In the genomic region with DNA sequence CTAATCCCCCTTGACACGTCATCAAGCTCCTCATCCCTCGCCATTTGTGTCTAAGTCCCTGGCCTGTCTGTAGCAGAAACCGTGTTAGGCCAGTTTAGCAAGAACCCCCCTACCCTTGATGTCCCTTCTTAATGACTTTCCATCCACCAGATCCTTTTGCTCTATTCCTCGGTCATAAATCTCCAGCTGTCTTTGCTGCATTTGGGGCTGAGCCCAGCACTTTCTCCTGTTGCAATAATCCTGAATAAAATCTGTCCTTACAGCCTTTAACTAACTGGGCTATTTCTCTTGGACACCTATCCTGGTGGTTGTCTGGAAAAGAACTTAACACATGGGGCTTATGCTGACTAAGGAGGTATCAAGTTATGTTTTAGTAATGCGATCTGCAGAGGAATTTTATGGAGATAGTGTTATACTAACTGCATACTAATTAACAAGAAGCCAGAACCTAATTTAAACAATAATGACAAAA, we compare ENCODE assay signal across 21 cellular contexts.
DNase-seq lines count a peak whose midpoint lies in the region; TF ChIP-seq lines count a peak whose summit lies in the region.
"Had no signal": no experiment of that assay in that cellular context is flagged by ENCODE, and none has a peak within 500 bp of the region (broad histone marks: within the 10 kb centered on the region; RNA-seq: fewer than 3 reads in every experiment).

No MANE protein-coding gene starts in this region.

- no peak overlapping the region for H2BK15ac ChIP-seq in mesenchymal stem cell (ENCODE audit: low read depth, poor library complexity, severe bottlenecking)

- H3K36me3 ChIP-seq in mesenchymal stem cell (ENCODE audit: control insufficient read depth in 1 of 2, insufficient read depth in 2 of 2, low read depth in 1 of 2, low read length in 2 of 2) = peaks cover 0 to 29% of the 10 kb centered on the region in 2 experiments
- no peaks in the 10 kb centered on the region for H3K36me3 ChIP-seq in tibial artery
- H3K36me3 ChIP-seq: brain microvascular endothelial cell had no signal

- peak overlapping the region in 1 of 2 experiments; percentile 4 for H3K14ac ChIP-seq in mesenchymal stem cell (ENCODE audit: low read length in 2 of 2)

- DNase-seq in NCI-H2171 treated with DMSO at 0.1 percent for 48 hours (lab: John Stamatoyannopoulos, UW) (peak; percentile 34), NCI-H2171 (lab: John Stamatoyannopoulos, UW) (no peak), mesenchymal stem cell (no peak), tibial artery (no peak), DMS79 (lab: John Stamatoyannopoulos, UW) (no peak), SKM-1 (lab: John Stamatoyannopoulos, UW; ENCODE audit: unreplicated experiment) (no peak), pons (ENCODE audit: low spot score) (no peak)
- DNase-seq: 8988T; activated CD4-positive, alpha-beta T cell treated with anti-CD3 and anti-CD28 coated beads for 36 hours; activated naive CD8-positive, alpha-beta T cell treated with anti-CD3 and anti-CD28 coated beads, Interleukin-2, amount 10 ng/mL, durations not matched to agents 7 days and 5 days; brain microvascular endothelial cell; HFFc6; naive thymus-derived CD4-positive, alpha-beta T cell; NCI-H1105; stimulated activated CD4-positive, alpha-beta T cell treated with anti-CD3 and anti-CD28 coated beads, Interleukin-2, amount 100 ng/mL, for 24 hours; stimulated activated naive CD4-positive, alpha-beta T cell; T-cell had no signal

- H2AFZ ChIP-seq in mesenchymal stem cell (ENCODE audit: low read depth, low read length) = no peak overlapping the region

- H3K4ac ChIP-seq in mesenchymal stem cell (ENCODE audit: low read depth in 1 of 2, low read length in 2 of 2) = peak overlapping the region in 1 of 2 experiments; percentile 39

- H2BK5ac ChIP-seq in mesenchymal stem cell (ENCODE audit: low read depth, low read length, poor library complexity, severe bottlenecking) = no peak overlapping the region

- H3K9me3 ChIP-seq in mesenchymal stem cell (ENCODE audit: control insufficient read depth, low read length) = no peaks in the 10 kb centered on the region
- H3K9me3 ChIP-seq in tibial artery = no peaks in the 10 kb centered on the region
- H3K9me3 ChIP-seq: BLaER1 had no signal

- H3K27me3 ChIP-seq in mesenchymal stem cell (ENCODE audit: control insufficient read depth in 1 of 2, insufficient read depth in 1 of 2, low read length in 2 of 2) (no peaks in the 10 kb centered on the region), tibial artery (no peaks in the 10 kb centered on the region)
- H3K27me3 ChIP-seq: BLaER1, brain microvascular endothelial cell had no signal

- peak overlapping the region; percentile 43 to 88 (median 81) for H3K27ac Mint-ChIP-seq in brain
- H3K27ac Mint-ChIP-seq: activated CD4-positive, alpha-beta T cell treated with anti-CD3 and anti-CD28 coated beads for 36 hours; activated naive CD8-positive, alpha-beta T cell treated with anti-CD3 and anti-CD28 coated beads, Interleukin-2, amount 10 ng/mL, durations not matched to agents 7 days and 5 days; naive thymus-derived CD4-positive, alpha-beta T cell; T-cell; type B pancreatic cell had no signal

- H3K4me1 ChIP-seq in mesenchymal stem cell (ENCODE audit: control insufficient read depth, insufficient read depth, low read depth, low read length) (peaks cover 11% of the 10 kb centered on the region), tibial artery (peaks cover 0 to 39% (median 29%) of the 10 kb centered on the region in 4 donors)

- intact Hi-C loops in tibial artery (cut with DNase I; ENCODE audit: low total_unique reads) = no loop called here

- no peak overlapping the region for H3K27ac ChIP-seq in mesenchymal stem cell (ENCODE audit: low read length, poor library complexity, severe bottlenecking)
- peak overlapping the region; percentile 39 to 61 for H3K27ac ChIP-seq in tibial artery
- H3K27ac ChIP-seq: BLaER1, brain microvascular endothelial cell had no signal

- H2BK120ac ChIP-seq in mesenchymal stem cell (ENCODE audit: low read depth, low read length) = no peak overlapping the region

- peak overlapping the region in 1 of 2 experiments; percentile 37 for H3K18ac ChIP-seq in mesenchymal stem cell (ENCODE audit: low read depth in 1 of 2, low read length in 2 of 2)

- H3K4me2 ChIP-seq in mesenchymal stem cell (ENCODE audit: low read length, poor library complexity, severe bottlenecking) = no peak overlapping the region
- H3K4me2 ChIP-seq: BLaER1 had no signal

- H3K4me1 Mint-ChIP-seq in brain = peaks cover 60% of the 10 kb centered on the region
- H3K4me1 Mint-ChIP-seq: activated CD4-positive, alpha-beta T cell treated with anti-CD3 and anti-CD28 coated beads for 36 hours; activated naive CD8-positive, alpha-beta T cell treated with anti-CD3 and anti-CD28 coated beads, Interleukin-2, amount 10 ng/mL, durations not matched to agents 7 days and 5 days; naive thymus-derived CD4-positive, alpha-beta T cell; T-cell had no signal

- H3K36me3 Mint-ChIP-seq in brain = peaks cover 42% of the 10 kb centered on the region
- H3K36me3 Mint-ChIP-seq: activated naive CD8-positive, alpha-beta T cell treated with anti-CD3 and anti-CD28 coated beads, Interleukin-2, amount 10 ng/mL, durations not matched to agents 7 days and 5 days; naive thymus-derived CD4-positive, alpha-beta T cell; T-cell had no signal

- no peak overlapping the region for H3K23ac ChIP-seq in mesenchymal stem cell (ENCODE audit: low read length in 2 of 2)

- H2BK12ac ChIP-seq in mesenchymal stem cell (ENCODE audit: low read length in 2 of 2) = no peak overlapping the region

- H3K4me3 ChIP-seq in mesenchymal stem cell (ENCODE audit: insufficient read depth in 1 of 2, low read depth in 1 of 2, low read length in 2 of 2) (no peak overlapping the region), tibial artery (no peak overlapping the region)
- H3K4me3 ChIP-seq: BLaER1, coronary artery had no signal

- 88% methylated on average over 4 of the region's 5 CpGs for WGBS in mesenchymal stem cell

- peak overlapping the region; percentile 75 for H4K91ac ChIP-seq in mesenchymal stem cell (ENCODE audit: low read length)

- H3K9me3 Mint-ChIP-seq in brain = peaks cover 0 to 25% (median 3%) of the 10 kb centered on the region in 5 experiments
- H3K9me3 Mint-ChIP-seq: activated naive CD8-positive, alpha-beta T cell treated with anti-CD3 and anti-CD28 coated beads, Interleukin-2, amount 10 ng/mL, durations not matched to agents 7 days and 5 days; HFFc6; type B pancreatic cell had no signal

- peaks cover 9% of the 10 kb centered on the region for H3K27me3 Mint-ChIP-seq in brain
- H3K27me3 Mint-ChIP-seq: activated CD4-positive, alpha-beta T cell treated with anti-CD3 and anti-CD28 coated beads for 36 hours; naive thymus-derived CD4-positive, alpha-beta T cell; T-cell; type B pancreatic cell had no signal

- H3K9ac ChIP-seq in mesenchymal stem cell (ENCODE audit: low read length) = no peak overlapping the region
- H3K9ac ChIP-seq: BLaER1 had no signal

- H3K4me3 Mint-ChIP-seq in brain = peak overlapping the region in 1 of 5 experiments; percentile 10
- H3K4me3 Mint-ChIP-seq: activated CD4-positive, alpha-beta T cell treated with anti-CD3 and anti-CD28 coated beads for 36 hours; activated naive CD8-positive, alpha-beta T cell treated with anti-CD3 and anti-CD28 coated beads, Interleukin-2, amount 10 ng/mL, durations not matched to agents 7 days and 5 days; HFFc6; naive thymus-derived CD4-positive, alpha-beta T cell; T-cell; type B pancreatic cell had no signal

- H2AK5ac ChIP-seq in mesenchymal stem cell (ENCODE audit: low read length, severe bottlenecking) = no peak overlapping the region

- H4K8ac ChIP-seq in mesenchymal stem cell (ENCODE audit: low read length) = peak overlapping the region; percentile 69

- TF ChIP-seq CTCF in brain (conservative IDR thresholded peaks at IDR 0.05) (no peak), tibial artery (IDR thresholded peaks at IDR 0.05) (no peak)

- H3K79me1 ChIP-seq in mesenchymal stem cell (replicated peaks; ENCODE audit: low read length, poor library complexity, severe bottlenecking) = peaks cover 19% of the 10 kb centered on the region
